In the genomic region with DNA sequence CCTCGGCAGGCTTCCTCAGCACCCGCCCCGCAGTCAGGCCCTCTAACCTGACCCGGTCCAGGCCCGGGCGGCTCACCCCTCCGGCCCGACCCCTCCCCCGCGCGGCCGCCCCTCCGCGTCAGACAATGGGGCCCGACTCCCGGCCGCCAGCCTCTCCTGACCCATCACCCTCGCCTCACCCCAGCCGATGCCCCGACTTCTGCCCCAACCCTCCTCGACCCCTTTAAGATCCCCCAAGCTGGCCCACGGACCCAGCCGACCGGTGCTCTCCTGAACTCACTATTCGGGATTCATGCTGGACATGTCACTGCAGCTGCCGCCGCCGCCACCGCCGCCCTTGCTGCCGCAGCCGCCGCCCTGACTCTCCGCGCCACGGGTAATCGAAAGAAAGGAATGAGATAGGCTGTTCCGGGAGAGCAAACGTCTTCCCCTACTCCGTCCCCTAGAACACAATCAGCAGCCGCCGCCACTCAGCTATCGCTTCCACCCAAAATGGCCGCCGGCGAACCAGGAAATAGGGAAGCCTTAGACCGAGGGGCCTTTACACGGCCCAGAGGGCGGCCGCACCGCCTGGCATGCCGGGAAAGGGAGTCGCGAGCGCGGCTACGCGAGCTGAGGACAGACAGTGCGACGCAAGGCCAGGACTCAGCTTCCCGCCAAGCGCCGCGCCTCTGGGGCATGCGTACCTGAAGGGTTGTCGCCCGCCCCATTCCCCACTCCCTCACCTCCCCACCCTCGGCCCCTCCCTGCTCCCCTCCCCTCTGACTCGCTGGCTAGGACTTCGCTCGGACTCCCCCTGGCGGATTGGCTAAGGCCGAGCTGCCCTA, we compare ENCODE assay signal across 1 cellular context.
A peak's percentile ranks its signal among the peaks of the same experiment; 100 is the strongest.
TF ChIP-seq lines count a peak whose summit lies in the region.

A gene (minus strand): TSS at position 494 of the 827 bp plus-strand sequence. CDS start 191 bp downstream, at position 303.

TF ChIP-seq in K562, 482 proteins besides CTCF, POLR2A, EP300 and RAD21 (continued from another document and continues in another):
- TF ChIP-seq POLR2AphosphoS2 (IDR thresholded peaks at IDR 0.05; ENCODE audit: low read length) (no peak), PHF8 (IDR thresholded peaks at IDR 0.05; ENCODE audit: borderline replicate concordance, low read length) (peak; percentile 76), FOXA1 (IDR thresholded peaks at IDR 0.05; ENCODE audit: borderline replicate concordance) (no peak), POLR2H (tag; IDR thresholded peaks at IDR 0.05; ENCODE audit: low read depth) (peak; percentile 87), MTA1 (IDR thresholded peaks at IDR 0.05; ENCODE audit: borderline replicate concordance) (peak; percentile 72), LCOR (CRISPR knock-in tag; IDR thresholded peaks at IDR 0.05) (peak; percentile 82; the same call in 1 of the 2 replicates), MECOM (CRISPR knock-in tag; IDR thresholded peaks at IDR 0.05) (no peak), BRD9 (IDR thresholded peaks at IDR 0.05; ENCODE audit: low read depth, partially characterized antibody) (peak; percentile 35), NCOA6 (IDR thresholded peaks at IDR 0.05) (no peak), JUNB (CRISPR knock-in tag; conservative IDR thresholded peaks at IDR 0.05) (no peak), CBX1 (IDR thresholded peaks at IDR 0.05; ENCODE audit: low read depth) (no peak), ZNF175 (CRISPR knock-in tag; IDR thresholded peaks at IDR 0.05; ENCODE audit: low read depth) (no peak), RCOR1 (IDR thresholded peaks at IDR 0.05; ENCODE audit: borderline replicate concordance in 1 of 2, low read depth in 2 of 2, low read length in 2 of 2) (peak in 1 of 2 experiments; percentile 32; a peak in 1 of 4 replicates), BDP1 (IDR thresholded peaks at IDR 0.05; ENCODE audit: insufficient read depth, insufficient read length) (no peak), SNIP1 (IDR thresholded peaks at IDR 0.05; ENCODE audit: low read depth) (no peak), TFAM (CRISPR knock-in tag; conservative IDR thresholded peaks at IDR 0.05) (no peak), RFX1 (IDR thresholded peaks at IDR 0.05) (no peak), GTF2E2 (tag; IDR thresholded peaks at IDR 0.05) (no peak), GATA2 (CRISPR knock-in tag; IDR thresholded peaks at IDR 0.05) (no peak), ZBTB17 (CRISPR knock-in tag; IDR thresholded peaks at IDR 0.05) (peak; percentile 53; the same call in 1 of the 2 replicates), POLR2AphosphoS5 (IDR thresholded peaks at IDR 0.05; ENCODE audit: control insufficient read depth, insufficient read depth, low read depth, low read length) (peak; percentile 90), CBFA2T2 (conservative IDR thresholded peaks at IDR 0.05) (no peak), HLTF (IDR thresholded peaks at IDR 0.05) (no peak), LEF1 (IDR thresholded peaks at IDR 0.05) (no peak), MCM3 (IDR thresholded peaks at IDR 0.05) (no peak), GATAD2A (IDR thresholded peaks at IDR 0.05) (0 out of 2 replicates have a peak, but pooled peaks have one; percentile 1), NFE2 (IDR thresholded peaks at IDR 0.05; ENCODE audit: low read depth) (peak; percentile 31; the same call in 1 of the 2 replicates), WHSC1 (IDR thresholded peaks at IDR 0.05; ENCODE audit: low read length) (no peak), ELF4 (CRISPR knock-in tag; IDR thresholded peaks at IDR 0.05) (peak; percentile 98), HEY1 (CRISPR knock-in tag; IDR thresholded peaks at IDR 0.05; ENCODE audit: borderline replicate concordance) (no peak), RNF2 (IDR thresholded peaks at IDR 0.05) (no peak; the same call in 1 of the 2 replicates), NCOR1 (IDR thresholded peaks at IDR 0.05) (no peak; the same call in 1 of the 2 replicates), SMARCB1 (IDR thresholded peaks at IDR 0.05; ENCODE audit: insufficient read length, low read depth) (no peak)
- TF ChIP-seq, protein P1, sequence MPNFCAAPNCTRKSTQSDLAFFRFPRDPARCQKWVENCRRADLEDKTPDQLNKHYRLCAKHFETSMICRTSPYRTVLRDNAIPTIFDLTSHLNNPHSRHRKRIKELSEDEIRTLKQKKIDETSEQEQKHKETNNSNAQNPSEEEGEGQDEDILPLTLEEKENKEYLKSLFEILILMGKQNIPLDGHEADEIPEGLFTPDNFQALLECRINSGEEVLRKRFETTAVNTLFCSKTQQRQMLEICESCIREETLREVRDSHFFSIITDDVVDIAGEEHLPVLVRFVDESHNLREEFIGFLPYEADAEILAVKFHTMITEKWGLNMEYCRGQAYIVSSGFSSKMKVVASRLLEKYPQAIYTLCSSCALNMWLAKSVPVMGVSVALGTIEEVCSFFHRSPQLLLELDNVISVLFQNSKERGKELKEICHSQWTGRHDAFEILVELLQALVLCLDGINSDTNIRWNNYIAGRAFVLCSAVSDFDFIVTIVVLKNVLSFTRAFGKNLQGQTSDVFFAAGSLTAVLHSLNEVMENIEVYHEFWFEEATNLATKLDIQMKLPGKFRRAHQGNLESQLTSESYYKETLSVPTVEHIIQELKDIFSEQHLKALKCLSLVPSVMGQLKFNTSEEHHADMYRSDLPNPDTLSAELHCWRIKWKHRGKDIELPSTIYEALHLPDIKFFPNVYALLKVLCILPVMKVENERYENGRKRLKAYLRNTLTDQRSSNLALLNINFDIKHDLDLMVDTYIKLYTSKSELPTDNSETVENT (CRISPR knock-in tag; IDR thresholded peaks at IDR 0.05): no peak; the same call in 1 of the 2 replicates
- TF ChIP-seq, protein P2, sequence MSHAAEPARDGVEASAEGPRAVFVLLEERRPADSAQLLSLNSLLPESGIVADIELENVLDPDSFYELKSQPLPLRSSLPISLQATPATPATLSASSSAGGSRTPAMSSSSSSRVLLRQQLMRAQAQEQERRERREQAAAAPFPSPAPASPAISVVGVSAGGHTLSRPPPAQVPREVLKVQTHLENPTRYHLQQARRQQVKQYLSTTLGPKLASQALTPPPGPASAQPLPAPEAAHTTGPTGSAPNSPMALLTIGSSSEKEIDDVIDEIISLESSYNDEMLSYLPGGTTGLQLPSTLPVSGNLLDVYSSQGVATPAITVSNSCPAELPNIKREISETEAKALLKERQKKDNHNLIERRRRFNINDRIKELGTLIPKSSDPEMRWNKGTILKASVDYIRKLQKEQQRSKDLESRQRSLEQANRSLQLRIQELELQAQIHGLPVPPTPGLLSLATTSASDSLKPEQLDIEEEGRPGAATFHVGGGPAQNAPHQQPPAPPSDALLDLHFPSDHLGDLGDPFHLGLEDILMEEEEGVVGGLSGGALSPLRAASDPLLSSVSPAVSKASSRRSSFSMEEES (CRISPR knock-in tag; IDR thresholded peaks at IDR 0.05): no peak
- TF ChIP-seq, protein P3, sequence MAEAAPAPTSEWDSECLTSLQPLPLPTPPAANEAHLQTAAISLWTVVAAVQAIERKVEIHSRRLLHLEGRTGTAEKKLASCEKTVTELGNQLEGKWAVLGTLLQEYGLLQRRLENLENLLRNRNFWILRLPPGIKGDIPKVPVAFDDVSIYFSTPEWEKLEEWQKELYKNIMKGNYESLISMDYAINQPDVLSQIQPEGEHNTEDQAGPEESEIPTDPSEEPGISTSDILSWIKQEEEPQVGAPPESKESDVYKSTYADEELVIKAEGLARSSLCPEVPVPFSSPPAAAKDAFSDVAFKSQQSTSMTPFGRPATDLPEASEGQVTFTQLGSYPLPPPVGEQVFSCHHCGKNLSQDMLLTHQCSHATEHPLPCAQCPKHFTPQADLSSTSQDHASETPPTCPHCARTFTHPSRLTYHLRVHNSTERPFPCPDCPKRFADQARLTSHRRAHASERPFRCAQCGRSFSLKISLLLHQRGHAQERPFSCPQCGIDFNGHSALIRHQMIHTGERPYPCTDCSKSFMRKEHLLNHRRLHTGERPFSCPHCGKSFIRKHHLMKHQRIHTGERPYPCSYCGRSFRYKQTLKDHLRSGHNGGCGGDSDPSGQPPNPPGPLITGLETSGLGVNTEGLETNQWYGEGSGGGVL (CRISPR knock-in tag; IDR thresholded peaks at IDR 0.05): no peak
- TF ChIP-seq, protein P4, sequence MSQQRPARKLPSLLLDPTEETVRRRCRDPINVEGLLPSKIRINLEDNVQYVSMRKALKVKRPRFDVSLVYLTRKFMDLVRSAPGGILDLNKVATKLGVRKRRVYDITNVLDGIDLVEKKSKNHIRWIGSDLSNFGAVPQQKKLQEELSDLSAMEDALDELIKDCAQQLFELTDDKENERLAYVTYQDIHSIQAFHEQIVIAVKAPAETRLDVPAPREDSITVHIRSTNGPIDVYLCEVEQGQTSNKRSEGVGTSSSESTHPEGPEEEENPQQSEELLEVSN (IDR thresholded peaks at IDR 0.05; ENCODE audit: borderline replicate concordance in 1 of 2, extremely low read depth in 1 of 2, insufficient read depth in 1 of 2, insufficient read length in 1 of 2, low read depth in 1 of 2, low read length in 1 of 2, poor library complexity in 1 of 2, severe bottlenecking in 1 of 2): peak; percentile 90 to 96
- TF ChIP-seq, protein P5, sequence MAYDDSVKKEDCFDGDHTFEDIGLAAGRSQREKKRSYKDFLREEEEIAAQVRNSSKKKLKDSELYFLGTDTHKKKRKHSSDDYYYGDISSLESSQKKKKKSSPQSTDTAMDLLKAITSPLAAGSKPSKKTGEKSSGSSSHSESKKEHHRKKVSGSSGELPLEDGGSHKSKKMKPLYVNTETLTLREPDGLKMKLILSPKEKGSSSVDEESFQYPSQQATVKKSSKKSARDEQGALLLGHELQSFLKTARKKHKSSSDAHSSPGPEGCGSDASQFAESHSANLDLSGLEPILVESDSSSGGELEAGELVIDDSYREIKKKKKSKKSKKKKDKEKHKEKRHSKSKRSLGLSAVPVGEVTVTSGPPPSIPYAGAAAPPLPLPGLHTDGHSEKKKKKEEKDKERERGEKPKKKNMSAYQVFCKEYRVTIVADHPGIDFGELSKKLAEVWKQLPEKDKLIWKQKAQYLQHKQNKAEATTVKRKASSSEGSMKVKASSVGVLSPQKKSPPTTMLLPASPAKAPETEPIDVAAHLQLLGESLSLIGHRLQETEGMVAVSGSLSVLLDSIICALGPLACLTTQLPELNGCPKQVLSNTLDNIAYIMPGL (CRISPR knock-in tag; IDR thresholded peaks at IDR 0.05): 0 out of 2 replicates have a peak, but pooled peaks have one; percentile 23
- TF ChIP-seq, protein P6, sequence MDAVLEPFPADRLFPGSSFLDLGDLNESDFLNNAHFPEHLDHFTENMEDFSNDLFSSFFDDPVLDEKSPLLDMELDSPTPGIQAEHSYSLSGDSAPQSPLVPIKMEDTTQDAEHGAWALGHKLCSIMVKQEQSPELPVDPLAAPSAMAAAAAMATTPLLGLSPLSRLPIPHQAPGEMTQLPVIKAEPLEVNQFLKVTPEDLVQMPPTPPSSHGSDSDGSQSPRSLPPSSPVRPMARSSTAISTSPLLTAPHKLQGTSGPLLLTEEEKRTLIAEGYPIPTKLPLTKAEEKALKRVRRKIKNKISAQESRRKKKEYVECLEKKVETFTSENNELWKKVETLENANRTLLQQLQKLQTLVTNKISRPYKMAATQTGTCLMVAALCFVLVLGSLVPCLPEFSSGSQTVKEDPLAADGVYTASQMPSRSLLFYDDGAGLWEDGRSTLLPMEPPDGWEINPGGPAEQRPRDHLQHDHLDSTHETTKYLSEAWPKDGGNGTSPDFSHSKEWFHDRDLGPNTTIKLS (IDR thresholded peaks at IDR 0.05; ENCODE audit: borderline replicate concordance, low read depth): peak; percentile 89; the same call in 1 of the 2 replicates
- TF ChIP-seq, protein P7, sequence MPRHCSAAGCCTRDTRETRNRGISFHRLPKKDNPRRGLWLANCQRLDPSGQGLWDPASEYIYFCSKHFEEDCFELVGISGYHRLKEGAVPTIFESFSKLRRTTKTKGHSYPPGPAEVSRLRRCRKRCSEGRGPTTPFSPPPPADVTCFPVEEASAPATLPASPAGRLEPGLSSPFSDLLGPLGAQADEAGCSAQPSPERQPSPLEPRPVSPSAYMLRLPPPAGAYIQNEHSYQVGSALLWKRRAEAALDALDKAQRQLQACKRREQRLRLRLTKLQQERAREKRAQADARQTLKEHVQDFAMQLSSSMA (CRISPR knock-in tag; IDR thresholded peaks at IDR 0.05): no peak
- TF ChIP-seq, protein P8, sequence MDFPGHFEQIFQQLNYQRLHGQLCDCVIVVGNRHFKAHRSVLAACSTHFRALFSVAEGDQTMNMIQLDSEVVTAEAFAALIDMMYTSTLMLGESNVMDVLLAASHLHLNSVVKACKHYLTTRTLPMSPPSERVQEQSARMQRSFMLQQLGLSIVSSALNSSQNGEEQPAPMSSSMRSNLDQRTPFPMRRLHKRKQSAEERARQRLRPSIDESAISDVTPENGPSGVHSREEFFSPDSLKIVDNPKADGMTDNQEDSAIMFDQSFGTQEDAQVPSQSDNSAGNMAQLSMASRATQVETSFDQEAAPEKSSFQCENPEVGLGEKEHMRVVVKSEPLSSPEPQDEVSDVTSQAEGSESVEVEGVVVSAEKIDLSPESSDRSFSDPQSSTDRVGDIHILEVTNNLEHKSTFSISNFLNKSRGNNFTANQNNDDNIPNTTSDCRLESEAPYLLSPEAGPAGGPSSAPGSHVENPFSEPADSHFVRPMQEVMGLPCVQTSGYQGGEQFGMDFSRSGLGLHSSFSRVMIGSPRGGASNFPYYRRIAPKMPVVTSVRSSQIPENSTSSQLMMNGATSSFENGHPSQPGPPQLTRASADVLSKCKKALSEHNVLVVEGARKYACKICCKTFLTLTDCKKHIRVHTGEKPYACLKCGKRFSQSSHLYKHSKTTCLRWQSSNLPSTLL (IDR thresholded peaks at IDR 0.05): no peak
- TF ChIP-seq, protein P9, sequence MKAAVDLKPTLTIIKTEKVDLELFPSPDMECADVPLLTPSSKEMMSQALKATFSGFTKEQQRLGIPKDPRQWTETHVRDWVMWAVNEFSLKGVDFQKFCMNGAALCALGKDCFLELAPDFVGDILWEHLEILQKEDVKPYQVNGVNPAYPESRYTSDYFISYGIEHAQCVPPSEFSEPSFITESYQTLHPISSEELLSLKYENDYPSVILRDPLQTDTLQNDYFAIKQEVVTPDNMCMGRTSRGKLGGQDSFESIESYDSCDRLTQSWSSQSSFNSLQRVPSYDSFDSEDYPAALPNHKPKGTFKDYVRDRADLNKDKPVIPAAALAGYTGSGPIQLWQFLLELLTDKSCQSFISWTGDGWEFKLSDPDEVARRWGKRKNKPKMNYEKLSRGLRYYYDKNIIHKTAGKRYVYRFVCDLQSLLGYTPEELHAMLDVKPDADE (conservative IDR thresholded peaks at IDR 0.05; ENCODE audit: control insufficient read depth, low read depth, low read length): peak; percentile 97
- TF ChIP-seq, protein P10, sequence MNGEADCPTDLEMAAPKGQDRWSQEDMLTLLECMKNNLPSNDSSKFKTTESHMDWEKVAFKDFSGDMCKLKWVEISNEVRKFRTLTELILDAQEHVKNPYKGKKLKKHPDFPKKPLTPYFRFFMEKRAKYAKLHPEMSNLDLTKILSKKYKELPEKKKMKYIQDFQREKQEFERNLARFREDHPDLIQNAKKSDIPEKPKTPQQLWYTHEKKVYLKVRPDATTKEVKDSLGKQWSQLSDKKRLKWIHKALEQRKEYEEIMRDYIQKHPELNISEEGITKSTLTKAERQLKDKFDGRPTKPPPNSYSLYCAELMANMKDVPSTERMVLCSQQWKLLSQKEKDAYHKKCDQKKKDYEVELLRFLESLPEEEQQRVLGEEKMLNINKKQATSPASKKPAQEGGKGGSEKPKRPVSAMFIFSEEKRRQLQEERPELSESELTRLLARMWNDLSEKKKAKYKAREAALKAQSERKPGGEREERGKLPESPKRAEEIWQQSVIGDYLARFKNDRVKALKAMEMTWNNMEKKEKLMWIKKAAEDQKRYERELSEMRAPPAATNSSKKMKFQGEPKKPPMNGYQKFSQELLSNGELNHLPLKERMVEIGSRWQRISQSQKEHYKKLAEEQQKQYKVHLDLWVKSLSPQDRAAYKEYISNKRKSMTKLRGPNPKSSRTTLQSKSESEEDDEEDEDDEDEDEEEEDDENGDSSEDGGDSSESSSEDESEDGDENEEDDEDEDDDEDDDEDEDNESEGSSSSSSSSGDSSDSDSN (IDR thresholded peaks at IDR 0.05; ENCODE audit: borderline replicate concordance in 1 of 2, low read depth in 2 of 2, low read length in 2 of 2): peak in 1 of 2 experiments; percentile 28; a peak in 1 of 4 replicates
